ENCODE assay signal across 8 cellular contexts in genomic region chr9:129412176-129412813, GRCh38.
A peak's percentile ranks its signal among the peaks of the same experiment; 100 is the strongest.
DNase-seq lines count a peak whose midpoint lies in the region; ATAC-seq, FAIRE-seq and TF ChIP-seq lines count a peak whose summit lies in the region.
"Not testable (repeated sequence)": the region's sequence is repeated elsewhere in the genome, so short reads cannot be mapped to it uniquely, and the experiment has no call there.

No MANE protein-coding gene starts in this region.

- not testable (repeated sequence) for TF ChIP-seq EP300 in esophagus muscularis mucosa (IDR thresholded peaks at IDR 0.05)

- not testable (repeated sequence) for H3K27me3 Mint-ChIP-seq in CD14-positive monocyte (ENCODE audit: low read depth in 3 of 3); activated CD4-positive, alpha-beta T cell treated with anti-CD3 and anti-CD28 coated beads for 36 hours; astrocyte (ENCODE audit: low read depth, unreplicated experiment)

- intact Hi-C loops in CD14-positive monocyte (cut with micrococcal nuclease) (loop anchor here (2.0 to 5.0 kb wide), 5 partner anchors 29 to 235 kb away; partner anchors contain the start of gene IER5L (in 1 of the 2)), esophagus muscularis mucosa (cut with DNase I) (loop anchor here (5.0 kb wide), 2 partner anchors 75 to 85 kb away; no protein-coding TSS in a partner anchor)
- intact Hi-C loops in activated CD4-positive, alpha-beta T cell treated with anti-CD3 and anti-CD28 coated beads for 36 hours (cut with DNase I, micrococcal nuclease) = loop anchor here (2.0 to 5.0 kb wide), 4 partner anchors 75 to 955 kb away; partner anchors contain the start of genes ODF2 (in 1 of the 2) and SET (in 1 of the 2)
- intact Hi-C loops in right lobe of liver (cut with DNase I) = not testable (repeated sequence)

- H4K20me1 ChIP-seq in astrocyte (ENCODE audit: insufficient read depth, low read length); osteoblast (ENCODE audit: insufficient read depth, low read length): not testable (repeated sequence)

- H3K4me3 ChIP-seq in NB4 (ENCODE audit: low read depth, low read length) = peak overlapping the region; percentile 54
- not testable (repeated sequence) for H3K4me3 ChIP-seq in astrocyte (ENCODE audit: insufficient read depth, low read depth, low read length); right lobe of liver; osteoblast (ENCODE audit: insufficient read depth, low read length)
- H3K4me3 ChIP-seq in esophagus muscularis mucosa = peak overlapping the region; percentile 64 to 74 (median 70)

- H3K9me3 Mint-ChIP-seq in CD14-positive monocyte; activated CD4-positive, alpha-beta T cell treated with anti-CD3 and anti-CD28 coated beads for 36 hours (ENCODE audit: low read depth); astrocyte (ENCODE audit: unreplicated experiment): not testable (repeated sequence)

- not testable (repeated sequence) for DNase-seq in CD14-positive monocyte (ENCODE audit: low spot score); NB4 (ENCODE audit: low read depth); activated CD4-positive, alpha-beta T cell treated with anti-CD3 and anti-CD28 coated beads for 36 hours; astrocyte (ENCODE audit: low read depth); esophagus muscularis mucosa (ENCODE audit: extremely low spot score); right lobe of liver; substantia nigra (lab: John Stamatoyannopoulos, UW)
- peak; percentile 44 for DNase-seq in osteoblast (ENCODE audit: insufficient read length, low spot score, missing footprints)

- not testable (repeated sequence) for H3K79me2 ChIP-seq in astrocyte (ENCODE audit: insufficient read depth, low read length); osteoblast (ENCODE audit: insufficient read depth, low read length)

- H2AFZ ChIP-seq in astrocyte (ENCODE audit: low read depth, low read length) = not testable (repeated sequence)
- H2AFZ ChIP-seq in osteoblast (ENCODE audit: low read length) = peak overlapping the region; percentile 83

- not testable (repeated sequence) for H3K36me3 ChIP-seq in astrocyte (ENCODE audit: insufficient read depth, low read length); esophagus muscularis mucosa; right lobe of liver; osteoblast (ENCODE audit: insufficient read depth, low read length)

- peak overlapping the region; percentile 97 to 99 (median 98) for H3K27ac Mint-ChIP-seq in CD14-positive monocyte
- peak overlapping the region; percentile 95 for H3K27ac Mint-ChIP-seq in activated CD4-positive, alpha-beta T cell treated with anti-CD3 and anti-CD28 coated beads for 36 hours
- peak overlapping the region; percentile 96 for H3K27ac Mint-ChIP-seq in astrocyte (ENCODE audit: unreplicated experiment)

- H3K36me3 Mint-ChIP-seq in CD14-positive monocyte; activated CD4-positive, alpha-beta T cell treated with anti-CD3 and anti-CD28 coated beads for 36 hours (ENCODE audit: low read depth); astrocyte (ENCODE audit: low read depth, unreplicated experiment): not testable (repeated sequence)

- peaks cover 19% of the 10 kb centered on the region for H3K4me1 ChIP-seq in astrocyte (ENCODE audit: insufficient read depth, low read length)
- H3K4me1 ChIP-seq in esophagus muscularis mucosa = peaks cover 37 to 57% (median 40%) of the 10 kb centered on the region in 4 donors
- peaks cover 0 to 15% (median 2%) of the 10 kb centered on the region in 4 donors for H3K4me1 ChIP-seq in right lobe of liver
- peaks cover 13% of the 10 kb centered on the region for H3K4me1 ChIP-seq in osteoblast (ENCODE audit: insufficient read depth, low read length)

- ATAC-seq in activated CD4-positive, alpha-beta T cell treated with anti-CD3 and anti-CD28 coated beads for 36 hours; right lobe of liver: not testable (repeated sequence)

- not testable (repeated sequence) for TF ChIP-seq POLR2A in NB4 (IDR thresholded peaks at IDR 0.05; ENCODE audit: extremely low read depth, insufficient read length); esophagus muscularis mucosa (IDR thresholded peaks at IDR 0.05; ENCODE audit: low read depth); right lobe of liver (IDR thresholded peaks at IDR 0.05)

- TF ChIP-seq CTCF in CD14-positive monocyte (IDR thresholded peaks at IDR 0.05); NB4 (IDR thresholded peaks at IDR 0.05; ENCODE audit: low read depth, low read length); astrocyte (IDR thresholded peaks at IDR 0.05; ENCODE audit: insufficient read depth, low read depth, low read length); esophagus muscularis mucosa (IDR thresholded peaks at IDR 0.05); right lobe of liver (IDR thresholded peaks at IDR 0.05); osteoblast (IDR thresholded peaks at IDR 0.05; ENCODE audit: extremely low read depth, low read depth, low read length): not testable (repeated sequence)

- H3K9me3 ChIP-seq in astrocyte (ENCODE audit: insufficient read depth, low read depth, low read length); esophagus muscularis mucosa; right lobe of liver; osteoblast (ENCODE audit: low read depth, low read length): not testable (repeated sequence)

- POLR2A ChIA-PET in activated CD4-positive, alpha-beta T cell treated with anti-CD3 and anti-CD28 coated beads for 36 hours (lab: Charles Lee) = interaction anchor here (0.6 kb wide), 1 partner anchor 77 kb away, joined by 3 read pairs; no protein-coding TSS in a partner anchor

- 97% methylated on average over 9 of the region's 11 CpGs for WGBS in esophagus muscularis mucosa
- WGBS in right lobe of liver (ENCODE audit: insufficient coverage, low coverage, low lambda C conversion rate, missing lambda C conversion rate) = 80% methylated on average over 9 of the region's 11 CpGs

- CTCF ChIA-PET in activated CD4-positive, alpha-beta T cell treated with anti-CD3 and anti-CD28 coated beads for 36 hours (lab: Charles Lee) = not testable (repeated sequence)

- not testable (repeated sequence) for H3K27me3 ChIP-seq in astrocyte (ENCODE audit: insufficient read depth, low read length); esophagus muscularis mucosa; right lobe of liver; osteoblast (ENCODE audit: insufficient read depth, low read length)

- not testable (repeated sequence) for FAIRE-seq in astrocyte (lab: Jason Lieb, UNC)

- H3K9ac ChIP-seq in astrocyte (ENCODE audit: low read length) = peak overlapping the region; percentile 94

- H3K4me1 Mint-ChIP-seq in CD14-positive monocyte (peaks cover 35% of the 10 kb centered on the region), astrocyte (ENCODE audit: low read depth, unreplicated experiment) (peaks cover 13% of the 10 kb centered on the region)
- H3K4me1 Mint-ChIP-seq in activated CD4-positive, alpha-beta T cell treated with anti-CD3 and anti-CD28 coated beads for 36 hours = peaks cover 22% of the 10 kb centered on the region

- H3K4me3 Mint-ChIP-seq in CD14-positive monocyte (peak overlapping the region; percentile 73 to 87), astrocyte (ENCODE audit: unreplicated experiment) (peak overlapping the region; percentile 77)
- peak overlapping the region; percentile 75 for H3K4me3 Mint-ChIP-seq in activated CD4-positive, alpha-beta T cell treated with anti-CD3 and anti-CD28 coated beads for 36 hours

- peak overlapping the region; percentile 97 for H3K27ac ChIP-seq in astrocyte (ENCODE audit: low read depth, low read length)
- peak overlapping the region; percentile 95 to 100 (median 98) for H3K27ac ChIP-seq in esophagus muscularis mucosa (replicated peaks in 1 of 4)
- H3K27ac ChIP-seq in right lobe of liver = peak overlapping the region; percentile 96 to 100 (median 96)
- H3K27ac ChIP-seq in osteoblast (ENCODE audit: low read depth, low read length) = peak overlapping the region; percentile 99
- H3K27ac ChIP-seq in substantia nigra (ENCODE audit: low read depth, low read length, poor library complexity, severe bottlenecking) = peak overlapping the region; percentile 98

- H3K4me2 ChIP-seq in astrocyte (ENCODE audit: low read length) (peak overlapping the region; percentile 83), osteoblast (ENCODE audit: insufficient read depth, low read length) (peak overlapping the region; percentile 53)
